In genomic region chr5:74182603-74183002, GRCh38 we compare ENCODE assay signal across 23 cellular contexts.
DNase-seq lines count a peak whose midpoint lies in the region; ATAC-seq and TF ChIP-seq lines count a peak whose summit lies in the region.
"Had no signal": no experiment of that assay in that cellular context is flagged by ENCODE, and none has a peak within 500 bp of the region (broad histone marks: within the 10 kb centered on the region; RNA-seq: fewer than 3 reads in every experiment).

No MANE protein-coding gene starts in this region.

- no peaks in the 10 kb centered on the region for H3K36me3 Mint-ChIP-seq in activated T-cell treated with anti-CD3 and anti-CD28 coated beads, Interleukin-2, amount 50 U/mL, for 24 hours (ENCODE audit: low read depth)
- no peaks in the 10 kb centered on the region for H3K36me3 Mint-ChIP-seq in T-helper 17 cell (ENCODE audit: low read depth)
- H3K36me3 Mint-ChIP-seq: activated naive CD8-positive, alpha-beta T cell; CD8-positive, alpha-beta memory T cell; naive thymus-derived CD4-positive, alpha-beta T cell had no signal

- H3K4me1 Mint-ChIP-seq in activated T-cell treated with anti-CD3 and anti-CD28 coated beads, Interleukin-2, amount 50 U/mL, for 24 hours (ENCODE audit: low read depth): peaks cover 9% of the 10 kb centered on the region
- H3K4me1 Mint-ChIP-seq in T-helper 17 cell: no peaks in the 10 kb centered on the region

- H3K4me1 ChIP-seq in osteoblast (ENCODE audit: insufficient read depth, low read length) (peaks cover 36% of the 10 kb centered on the region), foreskin keratinocyte (no peaks in the 10 kb centered on the region), ascending aorta (no peaks in the 10 kb centered on the region)
- H3K4me1 ChIP-seq: lower lobe of right lung, Peyer's patch, thyroid gland, vagina had no signal

- no peaks in the 10 kb centered on the region for H3K9me3 ChIP-seq in T-helper 17 cell (ENCODE audit: control insufficient read depth, low read length, poor library complexity, severe bottlenecking)
- H3K9me3 ChIP-seq in osteoblast (ENCODE audit: low read depth, low read length): no peaks in the 10 kb centered on the region
- H3K9me3 ChIP-seq in ascending aorta: no peaks in the 10 kb centered on the region
- H3K9me3 ChIP-seq: lower lobe of right lung, Peyer's patch, thyroid gland, vagina had no signal

- H3K79me2 ChIP-seq in osteoblast (ENCODE audit: insufficient read depth, low read length): no peaks in the 10 kb centered on the region
- H3K79me2 ChIP-seq: hepatocyte had no signal

- H3K4me2 ChIP-seq in osteoblast (ENCODE audit: insufficient read depth, low read length): no peak overlapping the region
- H3K4me2 ChIP-seq: GM23338, hepatocyte had no signal

- peak; percentile 20 for ATAC-seq in T-helper 17 cell
- ATAC-seq in foreskin keratinocyte: no peak
- ATAC-seq: GM23338; lower lobe of right lung; naive thymus-derived CD4-positive, alpha-beta T cell had no signal

- no peak overlapping the region for H3K4me3 Mint-ChIP-seq in activated T-cell treated with anti-CD3 and anti-CD28 coated beads, Interleukin-2, amount 50 U/mL, for 24 hours
- H3K4me3 Mint-ChIP-seq in T-helper 17 cell: no peak overlapping the region
- H3K4me3 Mint-ChIP-seq: activated naive CD8-positive, alpha-beta T cell; CD8-positive, alpha-beta memory T cell; GM23338 had no signal

- intact Hi-C loops in ascending aorta (cut with DNase I): no loop called here

- no peak overlapping the region for H3K27ac ChIP-seq in osteoblast (ENCODE audit: low read depth, low read length)
- no peak overlapping the region for H3K27ac ChIP-seq in foreskin keratinocyte
- no peak overlapping the region for H3K27ac ChIP-seq in ascending aorta
- H3K27ac ChIP-seq: hepatocyte, lower lobe of right lung, Peyer's patch, thyroid gland, vagina had no signal

- H3K36me3 ChIP-seq in osteoblast (ENCODE audit: insufficient read depth, low read length) (no peaks in the 10 kb centered on the region), ascending aorta (no peaks in the 10 kb centered on the region)
- H3K36me3 ChIP-seq: lower lobe of right lung, Peyer's patch, thyroid gland, vagina had no signal

- H2AFZ ChIP-seq in osteoblast (ENCODE audit: low read length): no peak overlapping the region
- H2AFZ ChIP-seq: GM23338, hepatocyte had no signal

- H3K9me3 Mint-ChIP-seq in activated T-cell treated with anti-CD3 and anti-CD28 coated beads, Interleukin-2, amount 50 U/mL, for 24 hours: no peaks in the 10 kb centered on the region
- H3K9me3 Mint-ChIP-seq: CD8-positive, alpha-beta memory T cell; GM23338 had no signal

- no peak overlapping the region for H3K27ac Mint-ChIP-seq in activated T-cell treated with anti-CD3 and anti-CD28 coated beads, Interleukin-2, amount 50 U/mL, for 24 hours
- no peak overlapping the region for H3K27ac Mint-ChIP-seq in T-helper 17 cell
- H3K27ac Mint-ChIP-seq: activated naive CD8-positive, alpha-beta T cell; GM23338; naive thymus-derived CD4-positive, alpha-beta T cell had no signal

- TF ChIP-seq CTCF in osteoblast (IDR thresholded peaks at IDR 0.05; ENCODE audit: extremely low read depth, low read depth, low read length): no peak
- TF ChIP-seq CTCF in foreskin keratinocyte (conservative IDR thresholded peaks at IDR 0.05): no peak
- no peak for TF ChIP-seq CTCF in ascending aorta (IDR thresholded peaks at IDR 0.05)

- H3K4me3 ChIP-seq in osteoblast (ENCODE audit: insufficient read depth, low read length) (no peak overlapping the region), ascending aorta (no peak overlapping the region)
- H3K4me3 ChIP-seq: GM23338, hepatocyte, lower lobe of right lung, Peyer's patch, thyroid gland, vagina had no signal

- H3K27me3 Mint-ChIP-seq in activated T-cell treated with anti-CD3 and anti-CD28 coated beads, Interleukin-2, amount 50 U/mL, for 24 hours: peaks cover 35% of the 10 kb centered on the region
- H3K27me3 Mint-ChIP-seq in T-helper 17 cell: peaks cover 23% of the 10 kb centered on the region
- H3K27me3 Mint-ChIP-seq: activated naive CD8-positive, alpha-beta T cell had no signal

- DNase-seq in activated T-cell treated with anti-CD3 and anti-CD28 coated beads, Interleukin-2, amount 50 U/mL, for 24 hours: peak; percentile 34
- DNase-seq in activated T-cell treated with anti-CD3 and anti-CD28 coated beads for 4 hours (no peak), HT-29 (ENCODE audit: low spot score) (peak; percentile 49), T-helper 17 cell (no peak), osteoblast (ENCODE audit: insufficient read length, low spot score, missing footprints) (peak; percentile 3), foreskin keratinocyte (no peak), ascending aorta (ENCODE audit: low spot score in 2 of 2) (no peak)
- DNase-seq: activated CD4-positive, alpha-beta T cell treated with anti-CD3 and anti-CD28 coated beads, Interleukin-2, amount 50 U/mL, for 1 hour; aorta; CD8-positive, alpha-beta memory T cell; IMR-90; lower lobe of right lung; NCI-H1048; NCI-H1694; NCI-H82; Peyer's patch; SHP77; thyroid gland had no signal

- H3K27me3 ChIP-seq in osteoblast (ENCODE audit: insufficient read depth, low read length) (no peaks in the 10 kb centered on the region), foreskin keratinocyte (peaks cover 4% of the 10 kb centered on the region), ascending aorta (no peaks in the 10 kb centered on the region)
- H3K27me3 ChIP-seq: hepatocyte, Peyer's patch, thyroid gland, vagina had no signal

- H4K20me1 ChIP-seq in osteoblast (ENCODE audit: insufficient read depth, low read length): no peaks in the 10 kb centered on the region

Comparison
In these comparisons a context has a peak if more than half of its experiments do, and no peak if none do; other contexts are left out.
1. DNase-seq: peak in activated T-cell treated with anti-CD3 and anti-CD28 coated beads, Interleukin-2, amount 50 U/mL, for 24 hours (single experiment), HT-29 (single experiment) and osteoblast (single experiment); none in activated T-cell treated with anti-CD3 and anti-CD28 coated beads for 4 hours (single experiment), T-helper 17 cell (0 of 3), foreskin keratinocyte (0 of 2) and ascending aorta (0 of 2).